Comparison of ENCODE assay signal across 22 cellular contexts in the genomic region with DNA sequence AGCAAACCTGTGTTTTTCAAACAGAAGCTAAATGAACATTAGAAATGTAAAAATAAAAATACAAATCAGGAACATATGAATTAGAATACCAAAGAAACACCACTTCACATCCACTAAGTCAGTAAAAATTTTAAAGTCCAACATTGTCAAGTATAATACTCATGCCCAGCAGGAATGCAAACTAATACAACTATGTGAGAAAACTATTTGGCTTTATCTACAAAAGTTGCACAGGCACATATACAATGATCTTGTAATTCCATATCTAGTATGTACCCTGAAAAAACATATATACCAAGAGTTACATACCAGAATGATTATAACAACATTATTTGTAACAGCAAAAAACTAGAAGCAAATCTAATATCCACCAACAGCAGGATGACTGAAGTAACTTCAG.
DNase-seq lines count a peak whose midpoint lies in the region; ATAC-seq and TF ChIP-seq lines count a peak whose summit lies in the region.
"Had no signal": no experiment of that assay in that cellular context is flagged by ENCODE, and none has a peak within 500 bp of the region (broad histone marks: within the 10 kb centered on the region; RNA-seq: fewer than 3 reads in every experiment).

No MANE protein-coding gene starts in this region.

- H2AK5ac ChIP-seq in trophoblast cell (ENCODE audit: low read length) = no peak overlapping the region

- H3K23ac ChIP-seq in trophoblast cell (ENCODE audit: low read length) = no peak overlapping the region

- H3K36me3 ChIP-seq in trophoblast cell (ENCODE audit: control insufficient read depth in 1 of 2, insufficient read depth in 2 of 2, low read length in 2 of 2) = no peaks in the 10 kb centered on the region
- H3K36me3 ChIP-seq in SK-N-SH (replicated peaks in 1 of 2; ENCODE audit: control insufficient read depth in 1 of 2, insufficient read depth in 2 of 2, low read length in 1 of 2) = peaks cover 39 to 43% of the 10 kb centered on the region in 2 experiments

- no peak overlapping the region for H4K12ac ChIP-seq in trophoblast cell (ENCODE audit: low read depth, low read length)

- H3K9me3 ChIP-seq in trophoblast cell (ENCODE audit: insufficient read depth, low read depth, low read length) = no peaks in the 10 kb centered on the region
- peaks cover 17% of the 10 kb centered on the region for H3K9me3 ChIP-seq in SK-N-SH
- H3K9me3 ChIP-seq: BE2C had no signal

- H2AFZ ChIP-seq in trophoblast cell (ENCODE audit: insufficient read depth, low read length, poor library complexity) = no peak overlapping the region
- H2AFZ ChIP-seq in SK-N-SH (ENCODE audit: low read depth) = no peak overlapping the region

- no peak for ATAC-seq in GM21723 (IDR thresholded peaks at IDR 0.05; ENCODE audit: unreplicated experiment)
- no peak for ATAC-seq in HG02759 (IDR thresholded peaks at IDR 0.05; ENCODE audit: unreplicated experiment)

- H3K4me3 ChIP-seq in AG10803 (ENCODE audit: low read length) = no peak overlapping the region
- H3K4me3 ChIP-seq in trophoblast cell (ENCODE audit: low read depth, low read length) = no peak overlapping the region
- no peak overlapping the region for H3K4me3 ChIP-seq in SK-N-SH (ENCODE audit: low read depth in 2 of 2, low read length in 1 of 2)
- H3K4me3 ChIP-seq: HAP-1 had no signal

- H2BK12ac ChIP-seq in trophoblast cell (ENCODE audit: low read length) = no peak overlapping the region

- TF ChIP-seq EP300 in SK-N-SH (IDR thresholded peaks at IDR 0.05; ENCODE audit: borderline replicate concordance in 1 of 2, low read depth in 1 of 2, low read length in 1 of 2) = no peak

- H3K9ac ChIP-seq in trophoblast cell (ENCODE audit: low read length) (no peak overlapping the region), SK-N-SH (no peak overlapping the region)

- no peaks in the 10 kb centered on the region for H3K79me2 ChIP-seq in trophoblast cell (ENCODE audit: control insufficient read depth, insufficient read depth, low read length, poor library complexity)
- no peaks in the 10 kb centered on the region for H3K79me2 ChIP-seq in SK-N-SH (ENCODE audit: insufficient read depth)

- TF ChIP-seq RAD21 in SK-N-SH (IDR thresholded peaks at IDR 0.05; ENCODE audit: low read length) = no peak

- no peak overlapping the region for H3K4ac ChIP-seq in trophoblast cell (ENCODE audit: low read depth, low read length)

- POLR2A ChIA-PET in SK-N-SH (lab: Yijun Ruan, JAX) = no interaction called here

- H3F3A ChIP-seq in SK-N-SH (replicated peaks; ENCODE audit: insufficient read depth) = peaks cover 4% of the 10 kb centered on the region

- no peak overlapping the region for H4K8ac ChIP-seq in trophoblast cell (ENCODE audit: low read depth, low read length)

- H3K79me1 ChIP-seq in trophoblast cell (ENCODE audit: low read length) = no peaks in the 10 kb centered on the region

- no peaks in the 10 kb centered on the region for H3K4me1 ChIP-seq in trophoblast cell (ENCODE audit: control insufficient read depth in 1 of 2, insufficient read depth in 2 of 2, low read length in 2 of 2)
- no peaks in the 10 kb centered on the region for H3K4me1 ChIP-seq in SK-N-SH (ENCODE audit: control insufficient read depth in 1 of 2, insufficient read depth in 2 of 2, low read depth in 1 of 2, low read length in 1 of 2)
- H3K4me1 ChIP-seq: BE2C, Caco-2, HAP-1 had no signal

- no peaks in the 10 kb centered on the region for H3K27me3 ChIP-seq in trophoblast cell (ENCODE audit: insufficient read depth, low read length)
- no peaks in the 10 kb centered on the region for H3K27me3 ChIP-seq in SK-N-SH (ENCODE audit: insufficient read depth)
- H3K27me3 ChIP-seq: BE2C had no signal

- no peak overlapping the region for H3K18ac ChIP-seq in trophoblast cell (ENCODE audit: low read length)

- no peak overlapping the region for H3K14ac ChIP-seq in trophoblast cell (ENCODE audit: low read length)

- H3K4me2 ChIP-seq in trophoblast cell (ENCODE audit: low read length) (no peak overlapping the region), SK-N-SH (no peak overlapping the region)

- H2BK5ac ChIP-seq in trophoblast cell (ENCODE audit: low read depth, low read length, poor library complexity) = no peak overlapping the region

- no peaks in the 10 kb centered on the region for H3K9me2 ChIP-seq in SK-N-SH

- CTCF ChIA-PET in SK-N-SH (lab: Yijun Ruan, JAX) = interaction anchor here (0.6 to 1.6 kb wide), 3 partner anchors 12 to 21 kb away, joined by 3 to 6 read pairs (median 3); no protein-coding TSS in a partner anchor

- TF ChIP-seq CTCF in AG10803 (conservative IDR thresholded peaks at IDR 0.05; ENCODE audit: low read length) (no peak), SK-N-SH (IDR thresholded peaks at IDR 0.05) (no peak)

- H3K27ac ChIP-seq in trophoblast cell (ENCODE audit: low read depth, low read length) (no peak overlapping the region), SK-N-SH (ENCODE audit: low read depth in 2 of 2, low read length in 1 of 2) (no peak overlapping the region)

- H4K20me1 ChIP-seq in SK-N-SH (ENCODE audit: insufficient read depth) = no peaks in the 10 kb centered on the region

- H2BK120ac ChIP-seq in trophoblast cell (ENCODE audit: insufficient read depth, low read length, poor library complexity) = no peak overlapping the region

- DNase-seq in AG10803 (ENCODE audit: low read depth) (peak; percentile 37), amniotic epithelial cell (ENCODE audit: low read depth) (peak; percentile 13), fibroblast of peridontal ligament (ENCODE audit: extremely low read depth) (peak; percentile 15), trophoblast cell (peak; percentile 10 to 81), KG1 (lab: John Stamatoyannopoulos, UW) (no peak), SK-N-SH (no peak)
- DNase-seq: ACHN; BE2C; Caco-2; CD4-positive, CD25-positive, alpha-beta regulatory T cell; DMS153; KBM-7; MV-4-11; NCI-H1930; NCI-H226; NCI-H524; NCI-H82; OCI-M1; Right ventricle myocardium superior had no signal

- no peak overlapping the region for H4K91ac ChIP-seq in trophoblast cell (ENCODE audit: low read depth, low read length)

TF ChIP-seq in SK-N-SH, 30 proteins besides CTCF, POLR2A, EP300 and RAD21 (continues in another document):
- TF ChIP-seq ZBTB33 (IDR thresholded peaks at IDR 0.05; ENCODE audit: borderline replicate concordance, low read depth) (no peak), YY1 (IDR thresholded peaks at IDR 0.05; ENCODE audit: low read depth) (no peak), TCF12 (IDR thresholded peaks at IDR 0.05) (no peak), MXI1 (IDR thresholded peaks at IDR 0.05; ENCODE audit: low read depth, low read length) (no peak), FOXM1 (IDR thresholded peaks at IDR 0.05; ENCODE audit: low read depth) (no peak), SIN3A (IDR thresholded peaks at IDR 0.05; ENCODE audit: borderline replicate concordance, low read depth, low read length) (no peak), POLR2AphosphoS5 (IDR thresholded peaks at IDR 0.05; ENCODE audit: low read depth, low read length) (no peak), CHD2 (IDR thresholded peaks at IDR 0.05; ENCODE audit: low read length, partially characterized antibody) (no peak), USF2 (IDR thresholded peaks at IDR 0.05; ENCODE audit: borderline replicate concordance, low read depth, low read length) (no peak), FOXJ3 (CRISPR knock-in tag; IDR thresholded peaks at IDR 0.05) (no peak)
- TF ChIP-seq, protein P1, sequence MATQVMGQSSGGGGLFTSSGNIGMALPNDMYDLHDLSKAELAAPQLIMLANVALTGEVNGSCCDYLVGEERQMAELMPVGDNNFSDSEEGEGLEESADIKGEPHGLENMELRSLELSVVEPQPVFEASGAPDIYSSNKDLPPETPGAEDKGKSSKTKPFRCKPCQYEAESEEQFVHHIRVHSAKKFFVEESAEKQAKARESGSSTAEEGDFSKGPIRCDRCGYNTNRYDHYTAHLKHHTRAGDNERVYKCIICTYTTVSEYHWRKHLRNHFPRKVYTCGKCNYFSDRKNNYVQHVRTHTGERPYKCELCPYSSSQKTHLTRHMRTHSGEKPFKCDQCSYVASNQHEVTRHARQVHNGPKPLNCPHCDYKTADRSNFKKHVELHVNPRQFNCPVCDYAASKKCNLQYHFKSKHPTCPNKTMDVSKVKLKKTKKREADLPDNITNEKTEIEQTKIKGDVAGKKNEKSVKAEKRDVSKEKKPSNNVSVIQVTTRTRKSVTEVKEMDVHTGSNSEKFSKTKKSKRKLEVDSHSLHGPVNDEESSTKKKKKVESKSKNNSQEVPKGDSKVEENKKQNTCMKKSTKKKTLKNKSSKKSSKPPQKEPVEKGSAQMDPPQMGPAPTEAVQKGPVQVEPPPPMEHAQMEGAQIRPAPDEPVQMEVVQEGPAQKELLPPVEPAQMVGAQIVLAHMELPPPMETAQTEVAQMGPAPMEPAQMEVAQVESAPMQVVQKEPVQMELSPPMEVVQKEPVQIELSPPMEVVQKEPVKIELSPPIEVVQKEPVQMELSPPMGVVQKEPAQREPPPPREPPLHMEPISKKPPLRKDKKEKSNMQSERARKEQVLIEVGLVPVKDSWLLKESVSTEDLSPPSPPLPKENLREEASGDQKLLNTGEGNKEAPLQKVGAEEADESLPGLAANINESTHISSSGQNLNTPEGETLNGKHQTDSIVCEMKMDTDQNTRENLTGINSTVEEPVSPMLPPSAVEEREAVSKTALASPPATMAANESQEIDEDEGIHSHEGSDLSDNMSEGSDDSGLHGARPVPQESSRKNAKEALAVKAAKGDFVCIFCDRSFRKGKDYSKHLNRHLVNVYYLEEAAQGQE (IDR thresholded peaks at IDR 0.05; ENCODE audit: low read depth, low read length) = no peak

Comparison
In these comparisons a context has a peak if more than half of its experiments do, and no peak if none do; other contexts are left out.
1. DNase-seq: peak in AG10803 (single experiment), amniotic epithelial cell (single experiment), fibroblast of peridontal ligament (single experiment) and trophoblast cell (2 of 2); none in KG1 (single experiment) and SK-N-SH (single experiment).